In genomic region chr7:96949766-96950165, GRCh38 we compare ENCODE assay signal across 16 cellular contexts.
A peak's percentile ranks its signal among the peaks of the same experiment; 100 is the strongest.
DNase-seq lines count a peak whose midpoint lies in the region; ATAC-seq and TF ChIP-seq lines count a peak whose summit lies in the region.
"Had no signal": no experiment of that assay in that cellular context is flagged by ENCODE, and none has a peak within 500 bp of the region (broad histone marks: within the 10 kb centered on the region; RNA-seq: fewer than 3 reads in every experiment).

No MANE protein-coding gene starts in this region.

- H3K4me3 ChIP-seq in AG04449 (ENCODE audit: low read depth, low read length) (no peak overlapping the region), astrocyte of the cerebellum (ENCODE audit: low read depth, low read length) (no peak overlapping the region)
- H3K4me3 ChIP-seq: gastroesophageal sphincter, lung had no signal

- DNase-seq in AG04449 (ENCODE audit: low read depth, low spot score), result peak; percentile 4
- DNase-seq in NCI-H1092 (lab: John Stamatoyannopoulos, UW), result peak; percentile 38
- DNase-seq in astrocyte of the cerebellum (ENCODE audit: low read depth), result peak; percentile 75
- DNase-seq in left kidney (ENCODE audit: low read depth, low spot score), result peak; percentile 12
- no peak for DNase-seq in GF-D8 (lab: John Stamatoyannopoulos, UW)
- no peak for DNase-seq in HCEC 1CT
- DNase-seq: cerebellar nuclear complex; posterior cingulate gyrus; stimulated activated CD4-positive, alpha-beta T cell treated with anti-CD3 and anti-CD28 coated beads, Interleukin-4, amount 100 ng/mL, for 4 hours; substantia nigra had no signal

- TF ChIP-seq CTCF in AG04449 (IDR thresholded peaks at IDR 0.05; ENCODE audit: insufficient read depth, low read length, missing control alignments) (no peak), astrocyte of the cerebellum (IDR thresholded peaks at IDR 0.05; ENCODE audit: low read depth, low read length, missing control alignments) (peak; percentile 8)

- ATAC-seq in GM18861 (IDR thresholded peaks at IDR 0.05; ENCODE audit: unreplicated experiment), result no peak
- ATAC-seq in HG02885 (IDR thresholded peaks at IDR 0.05; ENCODE audit: poor library complexity, unreplicated experiment), result no peak
- ATAC-seq: activated T-helper 17 cell treated with anti-CD3 and anti-CD28 coated beads, Interleukin-2, amount 50 U/mL, for 72 hours; gastroesophageal sphincter; Right ventricle myocardium inferior had no signal

- POLR2A ChIA-PET in AG04449 (lab: Yijun Ruan, JAX), result no interaction called here

- in situ Hi-C loops in astrocyte of the cerebellum (cut with HindIII; ENCODE audit: low sequenced_read_pairs), result loop anchor here (5.0 kb wide), 1 partner anchor 57 kb away; no protein-coding TSS in a partner anchor

- CTCF ChIA-PET in AG04449 (lab: Yijun Ruan, JAX), result no interaction called here

Comparison
In these comparisons a context has a peak if more than half of its experiments do, and no peak if none do; other contexts are left out.
1. DNase-seq: peak in AG04449 (single experiment), NCI-H1092 (single experiment), astrocyte of the cerebellum (single experiment) and left kidney (single experiment); none in GF-D8 (single experiment) and HCEC 1CT (single experiment).